In genomic region chr3:149592758-149593240, GRCh38 we compare ENCODE assay signal across 19 cellular contexts.
A peak's percentile ranks its signal among the peaks of the same experiment; 100 is the strongest.
DNase-seq lines count a peak whose midpoint lies in the region; ATAC-seq, FAIRE-seq and TF ChIP-seq lines count a peak whose summit lies in the region.
"Had no signal": no experiment of that assay in that cellular context is flagged by ENCODE, and none has a peak within 500 bp of the region (broad histone marks: within the 10 kb centered on the region; RNA-seq: fewer than 3 reads in every experiment).

No MANE protein-coding gene starts in this region.

- no peak for TF ChIP-seq POLR2A in H1 (IDR thresholded peaks at IDR 0.05; ENCODE audit: control extremely low read depth in 1 of 2, low read depth in 2 of 2, low read length in 2 of 2)

- peak; percentile 21 to 22 for ATAC-seq in lower lobe of right lung
- no peak for ATAC-seq in GM18498 (IDR thresholded peaks at IDR 0.05; ENCODE audit: unreplicated experiment)
- no peak for ATAC-seq in HG02759 (IDR thresholded peaks at IDR 0.05; ENCODE audit: unreplicated experiment)

- H3K4me1 ChIP-seq in H1 (replicated peaks in 1 of 4; ENCODE audit: control insufficient read depth in 3 of 4, insufficient read depth in 4 of 4, low read length in 3 of 4), result peaks cover 0 to 4% (median 1%) of the 10 kb centered on the region in 4 experiments; a peak in 2 of 7 replicates
- peaks cover 43% of the 10 kb centered on the region for H3K4me1 ChIP-seq in lower lobe of right lung
- peaks cover 20% of the 10 kb centered on the region for H3K4me1 ChIP-seq in stomach smooth muscle (ENCODE audit: control insufficient read depth, insufficient read depth, low read length)

- no peak overlapping the region for H3K27ac ChIP-seq in H1 (ENCODE audit: low read depth, low read length)
- no peak overlapping the region for H3K27ac ChIP-seq in lower lobe of right lung
- H3K27ac ChIP-seq in stomach smooth muscle (ENCODE audit: low read length), result no peak overlapping the region
- H3K27ac ChIP-seq: GM23248, SJSA1 had no signal

- H3K9me3 ChIP-seq in H1 (ENCODE audit: insufficient read depth in 2 of 2, low read depth in 1 of 2, low read length in 1 of 2) (no peaks in the 10 kb centered on the region), lower lobe of right lung (no peaks in the 10 kb centered on the region), stomach smooth muscle (ENCODE audit: control insufficient read depth in 2 of 2, low read length in 2 of 2) (no peaks in the 10 kb centered on the region)
- H3K9me3 ChIP-seq: SJSA1 had no signal

- WGBS in H1 (ENCODE audit: extremely low coverage in 1 of 2, insufficient coverage in 1 of 2, insufficient read length in 1 of 2, insufficient replicate concordance in 2 of 2, low coverage in 1 of 2, low lambda C conversion rate in 2 of 2, missing lambda C conversion rate in 1 of 2), 2 experiments, result 94% methylated on average over 9 of the region's 9 CpGs; no CpG with 5 or more reads in 1 of the 2 experiments

- intact Hi-C loops in lower lobe of right lung (cut with DNase I), result no loop called here

- no peak overlapping the region for H2BK120ac ChIP-seq in H1 (replicated peaks; ENCODE audit: low read depth, low read length)

- no peak for FAIRE-seq in H1 (lab: Jason Lieb, UNC)
- FAIRE-seq: endometrium, kidney had no signal

- H3K9ac ChIP-seq in H1 (replicated peaks in 1 of 4; ENCODE audit: extremely low read depth in 1 of 4, low read depth in 3 of 4, low read length in 3 of 4) (no peak overlapping the region), stomach smooth muscle (ENCODE audit: low read length in 2 of 2) (no peak overlapping the region)
- H3K9ac ChIP-seq: GM23248 had no signal

- H3K4ac ChIP-seq in H1 (replicated peaks; ENCODE audit: insufficient read length, low read depth, low read length), result no peak overlapping the region

- H3K18ac ChIP-seq in H1 (ENCODE audit: extremely low read depth, low read length), result no peak overlapping the region

- no peak for TF ChIP-seq EP300 in H1 (IDR thresholded peaks at IDR 0.05; ENCODE audit: borderline replicate concordance in 1 of 2, low read depth in 2 of 2, low read length in 2 of 2)

- H3K4me3 ChIP-seq in H1 (ENCODE audit: extremely low read depth in 1 of 4, insufficient read depth in 2 of 4, low read depth in 3 of 4, low read length in 4 of 4) (no peak overlapping the region), lower lobe of right lung (no peak overlapping the region), stomach smooth muscle (ENCODE audit: low read length in 2 of 2) (peak overlapping the region; percentile 3 to 52)
- H3K4me3 ChIP-seq: GM23248, SJSA1 had no signal

- H3K27me3 ChIP-seq in H1 (replicated peaks in 1 of 4; ENCODE audit: control insufficient read depth in 3 of 4, extremely low read depth in 1 of 4, insufficient read depth in 3 of 4, low read length in 3 of 4), result no peaks in the 10 kb centered on the region
- no peaks in the 10 kb centered on the region for H3K27me3 ChIP-seq in lower lobe of right lung (ENCODE audit: low read depth)
- no peaks in the 10 kb centered on the region for H3K27me3 ChIP-seq in stomach smooth muscle (ENCODE audit: control insufficient read depth in 1 of 2, insufficient read depth in 2 of 2, low read length in 2 of 2)
- H3K27me3 ChIP-seq: SJSA1 had no signal

- CTCF ChIA-PET in H1 (lab: Charles Lee; ENCODE audit: partially characterized antibody), result interaction anchor here (1.0 to 3.1 kb wide), 6 partner anchors 12 to 172 kb away, joined by 3 to 16 read pairs (median 4); no protein-coding TSS in a partner anchor

- H2BK5ac ChIP-seq in H1 (ENCODE audit: low read depth, low read length), result 0 out of 2 replicates have a peak overlapping the region, but pooled peaks have one; percentile 3

- H3K14ac ChIP-seq in H1 (ENCODE audit: insufficient read length), result no peak overlapping the region

- TF ChIP-seq RAD21 in H1 (IDR thresholded peaks at IDR 0.05 in 1 of 2, conservative IDR thresholded peaks at IDR 0.05 in 1 of 2; ENCODE audit: low read depth in 2 of 2, low read length in 2 of 2), result no peak

- H2BK20ac ChIP-seq in H1 (ENCODE audit: low read length), result no peak overlapping the region

- no peak overlapping the region for H4K5ac ChIP-seq in H1 (ENCODE audit: insufficient read length, low read depth, low read length)

- no peak overlapping the region for H4K8ac ChIP-seq in H1 (ENCODE audit: extremely low read depth, insufficient read depth, low read length)

- H3K56ac ChIP-seq in H1 (replicated peaks; ENCODE audit: insufficient read length, low read depth, low read length), result no peak overlapping the region

- H4K20me1 ChIP-seq in H1 (replicated peaks in 1 of 2; ENCODE audit: control insufficient read depth in 1 of 2, insufficient read depth in 2 of 2, low read length in 2 of 2), result no peaks in the 10 kb centered on the region

- no peak overlapping the region for H2AK5ac ChIP-seq in H1 (ENCODE audit: low read depth, low read length)

- H2AFZ ChIP-seq in H1 (ENCODE audit: low read length), result no peak overlapping the region
- H2AFZ ChIP-seq: GM23248 had no signal

- DNase-seq in M059J (ENCODE audit: low read depth) (peak; percentile 45), H1 (ENCODE audit: low read depth in 1 of 2, low spot score in 2 of 2) (no peak), lower lobe of right lung (no peak), hepatic stellate cell (ENCODE audit: low spot score) (no peak)
- DNase-seq: activated CD4-positive, alpha-beta T cell treated with anti-CD3 and anti-CD28 coated beads, Interleukin-2, amount 10 ng/mL, durations not matched to agents 7 days and 5 days; activated T-cell treated with anti-CD3 and anti-CD28 coated beads, Interleukin-2, amount 50 U/mL, for 1 hour; cerebellar nuclear complex; DMS79; GM23248; kidney; NCI-H1092 treated with DMSO at 0.1 percent for 48 hours; NCI-H2171; stimulated activated CD4-positive, alpha-beta T cell treated with anti-CD3 and anti-CD28 coated beads, Interleukin-4, amount 100 ng/mL, for 4 hours; T1000 had no signal

- H3K23me2 ChIP-seq in H1 (ENCODE audit: low read depth, low read length), result no peaks in the 10 kb centered on the region

- no peak overlapping the region for H3K23ac ChIP-seq in H1 (ENCODE audit: insufficient read length)

- no peak overlapping the region for H3K4me2 ChIP-seq in H1 (ENCODE audit: insufficient read depth in 1 of 2, low read depth in 2 of 2, low read length in 2 of 2)

- H3K36me3 ChIP-seq in H1 (ENCODE audit: control insufficient read depth in 2 of 4, insufficient read depth in 4 of 4, low read length in 3 of 4) (no peaks in the 10 kb centered on the region), lower lobe of right lung (no peaks in the 10 kb centered on the region), stomach smooth muscle (ENCODE audit: control insufficient read depth in 2 of 2, insufficient read depth in 2 of 2, low read length in 2 of 2) (no peaks in the 10 kb centered on the region)

- 0 out of 2 replicates have a peak, but pooled peaks cover 3% of the 10 kb centered on the region for H3K79me1 ChIP-seq in H1 (ENCODE audit: low read depth, low read length)

- H3K79me2 ChIP-seq in H1 (ENCODE audit: control insufficient read depth in 1 of 2, insufficient read depth in 2 of 2, low read length in 2 of 2), result peaks cover 0 to 10% of the 10 kb centered on the region in 2 experiments; a peak in 1 of 4 replicates

- TF ChIP-seq CTCF in H1 (IDR thresholded peaks at IDR 0.05; ENCODE audit: control extremely low read depth in 1 of 3, insufficient read depth in 1 of 3, low read depth in 1 of 3, low read length in 3 of 3), result no peak
- no peak for TF ChIP-seq CTCF in lower lobe of right lung (IDR thresholded peaks at IDR 0.05)

- H2BK12ac ChIP-seq in H1 (ENCODE audit: low read depth, low read length), result no peak overlapping the region; the same call in 1 of the 2 replicates

- H4K91ac ChIP-seq in H1 (replicated peaks; ENCODE audit: insufficient read length, low read length), result peak overlapping the region; percentile 46

- H2BK15ac ChIP-seq in H1 (ENCODE audit: low read length), result peak overlapping the region; percentile 62; the same call in 1 of the 2 replicates

- POLR2A ChIA-PET in H1 (lab: Charles Lee; ENCODE audit: partially characterized antibody), result interaction anchor here (0.8 to 1.7 kb wide), 3 partner anchors 12 to 66 kb away, joined by 3 to 5 read pairs (median 4); partner anchors contain the start of gene WWTR1

TF ChIP-seq in H1, 55 proteins besides CTCF, POLR2A, EP300 and RAD21:
- TF ChIP-seq CHD1 (IDR thresholded peaks at IDR 0.05; ENCODE audit: low read depth, low read length) (no peak), SRF (IDR thresholded peaks at IDR 0.05; ENCODE audit: low read depth, low read length) (no peak), RFX5 (IDR thresholded peaks at IDR 0.05; ENCODE audit: borderline replicate concordance, low read depth, low read length) (no peak), RNF2 (IDR thresholded peaks at IDR 0.05; ENCODE audit: borderline replicate concordance, low read depth, low read length, missing control alignments, poor library complexity, severe bottlenecking) (no peak), HDAC2 (IDR thresholded peaks at IDR 0.05; ENCODE audit: borderline replicate concordance in 1 of 2, low read depth in 2 of 2, low read length in 2 of 2) (no peak), TCF12 (IDR thresholded peaks at IDR 0.05; ENCODE audit: low read depth, low read length) (no peak), ZNF274 (IDR thresholded peaks at IDR 0.05; ENCODE audit: borderline replicate concordance, extremely low read depth, low read length) (no peak), ASH2L (IDR thresholded peaks at IDR 0.05; ENCODE audit: low read length) (no peak), PHF8 (conservative IDR thresholded peaks at IDR 0.05; ENCODE audit: low read depth, low read length) (no peak), MAFK (IDR thresholded peaks at IDR 0.05; ENCODE audit: low read depth, low read length) (no peak), CREB1 (IDR thresholded peaks at IDR 0.05) (no peak), MAX (IDR thresholded peaks at IDR 0.05) (no peak), BACH1 (IDR thresholded peaks at IDR 0.05; ENCODE audit: low read length) (no peak), EGR1 (IDR thresholded peaks at IDR 0.05; ENCODE audit: borderline replicate concordance, low read depth, low read length) (no peak), GABPA (IDR thresholded peaks at IDR 0.05; ENCODE audit: borderline replicate concordance, insufficient read depth, low read length) (no peak), NANOG (IDR thresholded peaks at IDR 0.05; ENCODE audit: insufficient read depth, low read depth, low read length, poor library complexity, severe bottlenecking) (no peak)

Comparison
In these comparisons a context has a peak if more than half of its experiments do, and no peak if none do; other contexts are left out.
1. H3K4me3 ChIP-seq: peak in stomach smooth muscle (2 of 2); none in H1 (0 of 4) and lower lobe of right lung (single experiment).
2. ATAC-seq: peak in lower lobe of right lung (2 of 2); none in GM18498 (single experiment) and HG02759 (single experiment).